2 cellular contexts compared by ENCODE assay signal in genomic region chr2:62325398-62325797, GRCh38.
A peak's percentile ranks its signal among the peaks of the same experiment; 100 is the strongest.
TF ChIP-seq lines count a peak whose summit lies in the region.

No MANE protein-coding gene starts in this region.

TF ChIP-seq in HCT116, 20 proteins besides CTCF, POLR2A, EP300 and RAD21 (continued from another document):
- TF ChIP-seq, protein P1, sequence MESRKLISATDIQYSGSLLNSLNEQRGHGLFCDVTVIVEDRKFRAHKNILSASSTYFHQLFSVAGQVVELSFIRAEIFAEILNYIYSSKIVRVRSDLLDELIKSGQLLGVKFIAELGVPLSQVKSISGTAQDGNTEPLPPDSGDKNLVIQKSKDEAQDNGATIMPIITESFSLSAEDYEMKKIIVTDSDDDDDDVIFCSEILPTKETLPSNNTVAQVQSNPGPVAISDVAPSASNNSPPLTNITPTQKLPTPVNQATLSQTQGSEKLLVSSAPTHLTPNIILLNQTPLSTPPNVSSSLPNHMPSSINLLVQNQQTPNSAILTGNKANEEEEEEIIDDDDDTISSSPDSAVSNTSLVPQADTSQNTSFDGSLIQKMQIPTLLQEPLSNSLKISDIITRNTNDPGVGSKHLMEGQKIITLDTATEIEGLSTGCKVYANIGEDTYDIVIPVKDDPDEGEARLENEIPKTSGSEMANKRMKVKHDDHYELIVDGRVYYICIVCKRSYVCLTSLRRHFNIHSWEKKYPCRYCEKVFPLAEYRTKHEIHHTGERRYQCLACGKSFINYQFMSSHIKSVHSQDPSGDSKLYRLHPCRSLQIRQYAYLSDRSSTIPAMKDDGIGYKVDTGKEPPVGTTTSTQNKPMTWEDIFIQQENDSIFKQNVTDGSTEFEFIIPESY (IDR thresholded peaks at IDR 0.05; ENCODE audit: extremely low read depth, insufficient replicate concordance, low read length): no peak
- TF ChIP-seq EZH2phosphoT487 (IDR thresholded peaks at IDR 0.05; ENCODE audit: borderline replicate concordance) (no peak), FOSL1 (IDR thresholded peaks at IDR 0.05; ENCODE audit: low read depth) (no peak), CBX3 (IDR thresholded peaks at IDR 0.05; ENCODE audit: low read depth) (0 out of 2 replicates have a peak, but pooled peaks have one; percentile 54), CEBPB (IDR thresholded peaks at IDR 0.05; ENCODE audit: low read depth) (no peak), ELF1 (IDR thresholded peaks at IDR 0.05; ENCODE audit: borderline replicate concordance, low read depth) (no peak), EGR1 (IDR thresholded peaks at IDR 0.05; ENCODE audit: low read depth) (no peak)
TF ChIP-seq in HCT116: peak in this region for 1.

TF ChIP-seq in K562, 482 proteins besides CTCF, POLR2A, EP300 and RAD21 (continued from another document):
- TF ChIP-seq YY1 (IDR thresholded peaks at IDR 0.05; ENCODE audit: borderline replicate concordance in 1 of 3, control insufficient read depth in 1 of 3, extremely low read depth in 1 of 3, insufficient read depth in 3 of 3, insufficient read length in 1 of 3, insufficient replicate concordance in 2 of 3, low read depth in 1 of 3, low read length in 2 of 3) (peak in 1 of 3 experiments; percentile 45), PHB (CRISPR knock-in tag; IDR thresholded peaks at IDR 0.05) (no peak), TAF15 (IDR thresholded peaks at IDR 0.05; ENCODE audit: low read depth, low read length) (no peak), PURB (CRISPR knock-in tag; IDR thresholded peaks at IDR 0.05; ENCODE audit: low read depth) (no peak), ZNF280A (IDR thresholded peaks at IDR 0.05; ENCODE audit: low read depth, partially characterized antibody) (peak; percentile 68), CBX3 (IDR thresholded peaks at IDR 0.05; ENCODE audit: borderline replicate concordance in 1 of 2, low read length in 2 of 2) (peak in 1 of 2 experiments; percentile 95; a peak in 2 of 3 replicates)
- TF ChIP-seq, protein P1 (CRISPR knock-in tag; IDR thresholded peaks at IDR 0.05): peak; percentile 71
TF ChIP-seq in K562: peak in this region for 5.
